In the genomic region with DNA sequence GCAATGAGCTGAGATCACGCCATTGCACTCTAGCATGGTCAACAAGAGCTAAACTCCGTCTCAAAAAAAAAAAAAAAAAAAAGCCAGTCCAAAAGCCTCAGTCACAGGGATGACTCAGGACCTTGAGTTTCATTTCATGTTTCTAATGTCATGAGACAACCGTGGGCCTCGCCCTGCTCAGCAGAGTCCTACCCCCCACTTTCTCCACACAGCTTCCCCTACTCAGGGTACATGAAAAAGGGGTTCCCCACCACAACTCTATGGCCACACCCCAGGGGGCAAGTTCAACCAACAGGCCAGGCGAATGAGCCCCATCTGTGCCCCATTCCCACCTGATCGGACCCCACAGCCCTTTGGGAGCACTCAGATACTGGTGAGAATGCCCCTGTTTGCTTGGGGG, we compare ENCODE assay signal across 8 cellular contexts. TPM values are rescaled to one million over a fixed set of nuclear protein-coding genes. Genes with fewer than 3 reads are reported as not detected.
DNase-seq lines count a peak whose midpoint lies in the region; ATAC-seq and TF ChIP-seq lines count a peak whose summit lies in the region.

No MANE protein-coding gene starts in this region.

- H3K36me3 Mint-ChIP-seq in activated naive CD8-positive, alpha-beta T cell treated with anti-CD3 and anti-CD28 coated beads for 36 hours: no peaks in the 10 kb centered on the region

- 77 to 83% methylated on average over 6 of the region's 6 CpGs for WGBS in tibial nerve, 2 donors

- no peak for TF ChIP-seq CTCF in tibial nerve (IDR thresholded peaks at IDR 0.05)

- no peaks in the 10 kb centered on the region for H3K4me1 ChIP-seq in tibial nerve

- no peaks in the 10 kb centered on the region for H3K27me3 Mint-ChIP-seq in activated naive CD8-positive, alpha-beta T cell treated with anti-CD3 and anti-CD28 coated beads for 36 hours

- no peak overlapping the region for H3K4me3 ChIP-seq in tibial nerve

- no peak for TF ChIP-seq POLR2A in tibial nerve (IDR thresholded peaks at IDR 0.05)

- peak; percentile 56 for DNase-seq in Caki2 (ENCODE audit: low read depth)
- peak; percentile 23 for DNase-seq in activated naive CD8-positive, alpha-beta T cell treated with anti-CD3 and anti-CD28 coated beads for 36 hours
- DNase-seq in tibial nerve (ENCODE audit: low spot score in 2 of 2): no peak
- DNase-seq in G401 (ENCODE audit: low spot score): no peak
- no peak for DNase-seq in caudate nucleus (lab: John Stamatoyannopoulos, UW)
- no peak for DNase-seq in DMS 273 (lab: John Stamatoyannopoulos, UW; ENCODE audit: unreplicated experiment)

- no peaks in the 10 kb centered on the region for H3K27me3 ChIP-seq in tibial nerve

- no peak overlapping the region for H3K4me3 Mint-ChIP-seq in activated naive CD8-positive, alpha-beta T cell treated with anti-CD3 and anti-CD28 coated beads for 36 hours

- no peaks in the 10 kb centered on the region for H3K9me3 Mint-ChIP-seq in activated naive CD8-positive, alpha-beta T cell treated with anti-CD3 and anti-CD28 coated beads for 36 hours

- in situ Hi-C loops in Caki2 (cut with HindIII; ENCODE audit: low pct_unique_long_range_greater_than_20kb, low sequenced_read_pairs) (no loop called here), G401 (cut with HindIII; ENCODE audit: low sequenced_read_pairs) (no loop called here)

- no peaks in the 10 kb centered on the region for H3K9me3 ChIP-seq in tibial nerve

- TF ChIP-seq EP300 in tibial nerve (IDR thresholded peaks at IDR 0.05): peak; percentile 18 to 27

- peaks cover 4% of the 10 kb centered on the region for H3K4me1 Mint-ChIP-seq in activated naive CD8-positive, alpha-beta T cell treated with anti-CD3 and anti-CD28 coated beads for 36 hours

- H3K36me3 ChIP-seq in tibial nerve: no peaks in the 10 kb centered on the region

- ATAC-seq in GM19395 (IDR thresholded peaks at IDR 0.05; ENCODE audit: unreplicated experiment) (peak; percentile 92), HG03196 (IDR thresholded peaks at IDR 0.05; ENCODE audit: unreplicated experiment) (peak; percentile 76)

- peak overlapping the region; percentile 78 for H3K27ac Mint-ChIP-seq in activated naive CD8-positive, alpha-beta T cell treated with anti-CD3 and anti-CD28 coated beads for 36 hours

- no peak overlapping the region for H3K27ac ChIP-seq in tibial nerve
- H3K27ac ChIP-seq in caudate nucleus (ENCODE audit: low read depth, low read length): no peak overlapping the region

RNA-seq across cellular contexts. Expression of gene ADA2, which starts 24.3 kb away (rescaled TPM):
- not detected in 2 replicates for total RNA-seq in Caki2 (2014; rRNA removed; shearing (Covaris generic); ENCODE audit: low replicate concordance)
- total RNA-seq in activated naive CD8-positive, alpha-beta T cell treated with anti-CD3 and anti-CD28 coated beads for 36 hours: 1 to 10 TPM; 7.0 to 7.1 TPM
- total RNA-seq in tibial nerve: 10 to 100 TPM in 3 of 4 donors, 1 to 10 TPM in 1; 8.6 to 15.6 (median 13.2) TPM
- not detected in 2 replicates for total RNA-seq in G401 (2014; rRNA removed; shearing (Covaris generic))

Comparison
In these comparisons a context has a peak if more than half of its experiments do, and no peak if none do; other contexts are left out.
1. DNase-seq: peak in Caki2 (single experiment) and activated naive CD8-positive, alpha-beta T cell treated with anti-CD3 and anti-CD28 coated beads for 36 hours (single experiment); none in tibial nerve (0 of 2), G401 (single experiment), caudate nucleus (0 of 61) and DMS 273 (single experiment).